In genomic region chr7:130938661-130939060, GRCh38 we compare ENCODE assay signal across 12 cellular contexts.
DNase-seq lines count a peak whose midpoint lies in the region; ATAC-seq and TF ChIP-seq lines count a peak whose summit lies in the region.
"Had no signal": no experiment of that assay in that cellular context is flagged by ENCODE, and none has a peak within 500 bp of the region (broad histone marks: within the 10 kb centered on the region; RNA-seq: fewer than 3 reads in every experiment).

No MANE protein-coding gene starts in this region.

- peak; percentile 65 to 89 (median 85) for DNase-seq in CD4-positive, CD25-positive, alpha-beta regulatory T cell
- DNase-seq in LHCN-M2 (ENCODE audit: low read depth) (peak; percentile 51), breast epithelium (ENCODE audit: low spot score in 2 of 2) (no peak), natural killer cell (no peak), NCI-H446 treated with DMSO at 0.1 percent for 48 hours (lab: John Stamatoyannopoulos, UW) (no peak), hypothalamus (lab: John Stamatoyannopoulos, UW) (no peak), Ammon's horn (ENCODE audit: low spot score) (no peak)
- DNase-seq: amygdala, DMS 273 treated with DMSO at 0.1 percent for 48 hours, left cardiac atrium, NCI-H187 had no signal

- H3K27ac ChIP-seq in CD4-positive, CD25-positive, alpha-beta regulatory T cell (ENCODE audit: insufficient read depth, low read length, poor library complexity, severe bottlenecking), result peak overlapping the region; percentile 97
- peak overlapping the region; percentile 34 to 94 for H3K27ac ChIP-seq in breast epithelium

- TF ChIP-seq CTCF in breast epithelium (IDR thresholded peaks at IDR 0.05), result no peak
- no peak for TF ChIP-seq CTCF in natural killer cell (IDR thresholded peaks at IDR 0.05)

- peaks cover 55% of the 10 kb centered on the region for H3K36me3 Mint-ChIP-seq in CD4-positive, CD25-positive, alpha-beta regulatory T cell
- H3K36me3 Mint-ChIP-seq in natural killer cell, result no peaks in the 10 kb centered on the region

- peak; percentile 87 to 92 for ATAC-seq in CD4-positive, CD25-positive, alpha-beta regulatory T cell (ENCODE audit: low read depth in 2 of 2)
- ATAC-seq in natural killer cell, result peak; percentile 63 to 79 (median 71)
- ATAC-seq in GM19397 (IDR thresholded peaks at IDR 0.05; ENCODE audit: unreplicated experiment), result no peak
- ATAC-seq: left cardiac atrium had no signal

- intact Hi-C loops in breast epithelium (cut with DNase I; ENCODE audit: low total_unique reads), result loop anchor here (5.0 kb wide), 1 partner anchor 536 kb away; no protein-coding TSS in a partner anchor
- intact Hi-C loops in natural killer cell (cut with micrococcal nuclease), result no loop called here

- peaks cover 12% of the 10 kb centered on the region for H3K27me3 Mint-ChIP-seq in CD4-positive, CD25-positive, alpha-beta regulatory T cell
- H3K27me3 Mint-ChIP-seq in natural killer cell (ENCODE audit: low read depth in 2 of 2), result no peaks in the 10 kb centered on the region

- no peaks in the 10 kb centered on the region for H3K9me3 ChIP-seq in CD4-positive, CD25-positive, alpha-beta regulatory T cell (ENCODE audit: control insufficient read depth in 2 of 2, low read length in 2 of 2)
- no peaks in the 10 kb centered on the region for H3K9me3 ChIP-seq in breast epithelium

- peak overlapping the region; percentile 79 to 99 (median 89) for H3K4me3 Mint-ChIP-seq in CD4-positive, CD25-positive, alpha-beta regulatory T cell
- no peak overlapping the region for H3K4me3 Mint-ChIP-seq in natural killer cell

- peak overlapping the region; percentile 95 for H3K4me3 ChIP-seq in CD4-positive, CD25-positive, alpha-beta regulatory T cell (ENCODE audit: low read depth, low read length)
- H3K4me3 ChIP-seq in breast epithelium, result no peak overlapping the region

- no peak for TF ChIP-seq POLR2A in breast epithelium (IDR thresholded peaks at IDR 0.05)

- H3K27ac Mint-ChIP-seq in CD4-positive, CD25-positive, alpha-beta regulatory T cell, result peak overlapping the region in 2 of 3 donors; percentile 89 to 97
- H3K27ac Mint-ChIP-seq in natural killer cell, result peak overlapping the region; percentile 84 to 89

- H3K4me1 Mint-ChIP-seq in CD4-positive, CD25-positive, alpha-beta regulatory T cell, result peaks cover 50 to 91% (median 75%) of the 10 kb centered on the region in 4 donors
- H3K4me1 Mint-ChIP-seq in natural killer cell, result peaks cover 89% of the 10 kb centered on the region in 2 donors

- no peaks in the 10 kb centered on the region for H3K27me3 ChIP-seq in CD4-positive, CD25-positive, alpha-beta regulatory T cell (ENCODE audit: control insufficient read depth, insufficient read depth, low read length)
- no peaks in the 10 kb centered on the region for H3K27me3 ChIP-seq in breast epithelium

- H3K9me3 Mint-ChIP-seq in CD4-positive, CD25-positive, alpha-beta regulatory T cell, result peaks cover 0 to 3% (median 0%) of the 10 kb centered on the region in 7 donors
- no peaks in the 10 kb centered on the region for H3K9me3 Mint-ChIP-seq in natural killer cell

- peaks cover 88% of the 10 kb centered on the region for H3K4me1 ChIP-seq in CD4-positive, CD25-positive, alpha-beta regulatory T cell (ENCODE audit: control insufficient read depth, insufficient read depth, low read length, poor library complexity, severe bottlenecking)
- peaks cover 0 to 6% of the 10 kb centered on the region in 2 donors for H3K4me1 ChIP-seq in breast epithelium

- peaks cover 40% of the 10 kb centered on the region for H3K36me3 ChIP-seq in CD4-positive, CD25-positive, alpha-beta regulatory T cell (ENCODE audit: control insufficient read depth, insufficient read depth, low read length)
- no peaks in the 10 kb centered on the region for H3K36me3 ChIP-seq in breast epithelium

Comparison
In these comparisons a context has a peak if more than half of its experiments do, and no peak if none do; other contexts are left out.
1. DNase-seq: peak in CD4-positive, CD25-positive, alpha-beta regulatory T cell (3 of 3) and LHCN-M2 (single experiment); none in breast epithelium (0 of 2), natural killer cell (single experiment), NCI-H446 treated with DMSO at 0.1 percent for 48 hours (single experiment), hypothalamus (0 of 51) and Ammon's horn (single experiment).